9 cellular contexts compared by ENCODE assay signal in the genomic region with DNA sequence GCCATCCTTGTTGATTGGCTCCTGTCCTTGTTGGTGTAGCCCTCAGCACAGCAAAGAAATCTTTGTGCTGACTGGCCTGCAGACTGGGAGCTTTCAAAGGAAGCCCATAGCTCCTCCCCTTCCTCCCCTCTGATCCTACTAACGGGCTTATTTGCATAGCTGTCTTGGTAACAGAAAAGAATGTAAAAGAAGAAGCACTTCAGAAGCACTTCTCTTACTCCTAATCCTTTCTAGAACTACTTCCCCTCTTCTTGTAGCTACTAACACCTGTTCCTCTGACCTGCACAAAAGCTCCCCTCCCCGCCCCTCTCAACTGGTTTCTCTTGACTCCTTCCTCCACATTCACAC. TPM values are rescaled to one million over a fixed set of nuclear protein-coding genes. Genes with fewer than 3 reads are reported as not detected.
DNase-seq lines count a peak whose midpoint lies in the region; ATAC-seq, FAIRE-seq and TF ChIP-seq lines count a peak whose summit lies in the region.
"Had no signal": no experiment of that assay in that cellular context is flagged by ENCODE, and none has a peak within 500 bp of the region (broad histone marks: within the 10 kb centered on the region; RNA-seq: fewer than 3 reads in every experiment).

No MANE protein-coding gene starts in this region.

- TF ChIP-seq CTCF in activated CD8-positive, alpha-beta T cell treated with anti-CD3 and anti-CD28 coated beads for 36 hours (IDR thresholded peaks at IDR 0.05), result no peak
- no peak for TF ChIP-seq CTCF in HepG2 (CRISPR knock-in tag; IDR thresholded peaks at IDR 0.05)
- no peak for TF ChIP-seq CTCF in uterus (IDR thresholded peaks at IDR 0.05)

- TF ChIP-seq POLR2A in HepG2 (IDR thresholded peaks at IDR 0.05; ENCODE audit: insufficient read depth in 1 of 2, low read depth in 2 of 2, low read length in 2 of 2) (no peak), uterus (IDR thresholded peaks at IDR 0.05) (no peak)

- H3K27me3 ChIP-seq in HepG2 (ENCODE audit: control insufficient read depth in 1 of 2, insufficient read depth in 2 of 2, low read length in 2 of 2) (no peaks in the 10 kb centered on the region; a peak in 1 of 5 replicates), uterus (no peaks in the 10 kb centered on the region)

- no TSS peak for BruUV-seq in HepG2 (replicated peaks; lab: Mats Ljungman, UMichigan)

- in situ Hi-C loops in HepG2 (cut with HindIII; ENCODE audit: extremely low pct_ligation_motif_present, low pct_unique_long_range_greater_than_20kb), result no loop called here

- H3K4me3 Mint-ChIP-seq in activated CD8-positive, alpha-beta T cell treated with anti-CD3 and anti-CD28 coated beads for 36 hours, result peak overlapping the region; percentile 56

- TF ChIP-seq RAD21 in HepG2 (CRISPR knock-in tag; IDR thresholded peaks at IDR 0.05), result no peak

- TF ChIP-seq EP300 in HepG2 (IDR thresholded peaks at IDR 0.05; ENCODE audit: low read depth in 2 of 2, low read length in 2 of 2), result no peak
- no peak for TF ChIP-seq EP300 in HepG2 (CRISPR knock-in tag; IDR thresholded peaks at IDR 0.05; ENCODE audit: borderline replicate concordance)

- no peaks in the 10 kb centered on the region for H3K27me3 Mint-ChIP-seq in activated CD8-positive, alpha-beta T cell treated with anti-CD3 and anti-CD28 coated beads for 36 hours

- H3K4me3 ChIP-seq in HepG2 (replicated peaks in 1 of 3; ENCODE audit: insufficient read depth in 1 of 3, low read depth in 2 of 3, low read length in 3 of 3), result 0 out of 6 replicates have a peak overlapping the region, but pooled peaks of 1 of the 3 experiments have one; percentile 16
- no peak overlapping the region for H3K4me3 ChIP-seq in uterus

- peak; percentile 38 for DNase-seq in activated CD8-positive, alpha-beta T cell treated with anti-CD3 and anti-CD28 coated beads for 36 hours
- no peak for DNase-seq in HepG2 (ENCODE audit: low spot score)
- no peak for DNase-seq in uterus
- DNase-seq in DMS 273 (lab: John Stamatoyannopoulos, UW; ENCODE audit: unreplicated experiment), result no peak
- no peak for DNase-seq in SK-N-DZ (ENCODE audit: low spot score)

- H3K27ac Mint-ChIP-seq in activated CD8-positive, alpha-beta T cell treated with anti-CD3 and anti-CD28 coated beads for 36 hours, result peak overlapping the region; percentile 84

- H3K4me2 ChIP-seq in HepG2 (ENCODE audit: low read depth, low read length), result peak overlapping the region; percentile 65

- no peaks in the 10 kb centered on the region for H3K36me3 Mint-ChIP-seq in activated CD8-positive, alpha-beta T cell treated with anti-CD3 and anti-CD28 coated beads for 36 hours (ENCODE audit: low read depth)

- no peaks in the 10 kb centered on the region for H4K20me1 ChIP-seq in HepG2 (ENCODE audit: insufficient read depth, low read length)

- H3K9me3 ChIP-seq in HepG2 (ENCODE audit: low read length) (no peaks in the 10 kb centered on the region), uterus (no peaks in the 10 kb centered on the region)

- FAIRE-seq in HepG2 (lab: Jason Lieb, UNC), result no peak

- peaks cover 18% of the 10 kb centered on the region for H3K4me1 Mint-ChIP-seq in activated CD8-positive, alpha-beta T cell treated with anti-CD3 and anti-CD28 coated beads for 36 hours (ENCODE audit: low read depth)

- no peak overlapping the region for H3K27ac ChIP-seq in HepG2 (ENCODE audit: extremely low read length, insufficient read depth, low read length)
- H3K27ac ChIP-seq in uterus, result no peak overlapping the region
- H3K27ac ChIP-seq: VCaP had no signal

- WGBS in HepG2 (ENCODE audit: low lambda C conversion rate), result 30% methylated on average over 2 of the region's 2 CpGs

- H3K79me2 ChIP-seq in HepG2 (ENCODE audit: insufficient read depth, low read length), result no peaks in the 10 kb centered on the region

- peak overlapping the region; percentile 49 for H2AFZ ChIP-seq in HepG2 (ENCODE audit: low read length)

- CTCF ChIA-PET in activated CD8-positive, alpha-beta T cell treated with anti-CD3 and anti-CD28 coated beads for 36 hours (lab: Charles Lee), result interaction anchor here (0.9 kb wide), 1 partner anchor 18 kb away, joined by 3 read pairs; no protein-coding TSS in a partner anchor
- CTCF ChIA-PET in HepG2 (lab: Yijun Ruan, JAX; ENCODE audit: low intra/inter-chr PET ratio, low total read pairs), result no interaction called here

- H3K36me3 ChIP-seq in HepG2 (replicated peaks in 1 of 2; ENCODE audit: control insufficient read depth in 1 of 2, insufficient read depth in 2 of 2, low read length in 2 of 2) (no peaks in the 10 kb centered on the region), uterus (no peaks in the 10 kb centered on the region)

- ATAC-seq in GM18498 (IDR thresholded peaks at IDR 0.05; ENCODE audit: unreplicated experiment), result peak; percentile 99
- ATAC-seq in GM21381 (IDR thresholded peaks at IDR 0.05; ENCODE audit: unreplicated experiment), result peak; percentile 99
- ATAC-seq in HG03575 (IDR thresholded peaks at IDR 0.05; ENCODE audit: extremely low read depth, insufficient number of reproducible peaks, low FRiP score, unreplicated experiment), result peak; percentile 86
- peak; percentile 93 for ATAC-seq in activated CD8-positive, alpha-beta T cell treated with anti-CD3 and anti-CD28 coated beads for 36 hours
- ATAC-seq in HepG2, result no peak; the same call in 2 of the 3 replicates

- peak overlapping the region; percentile 49; the same call in 1 of the 2 replicates for H3K9ac ChIP-seq in HepG2 (ENCODE audit: insufficient read depth, low read depth, low read length)

- intact Hi-C loops in activated CD8-positive, alpha-beta T cell treated with anti-CD3 and anti-CD28 coated beads for 36 hours (cut with micrococcal nuclease), result no loop called here
- intact Hi-C loops in HepG2 (cut with micrococcal nuclease; ENCODE audit: unreplicated experiment) (no loop called here), uterus (cut with DNase I; ENCODE audit: low total_unique reads) (no loop called here)

- H3K9me3 Mint-ChIP-seq in activated CD8-positive, alpha-beta T cell treated with anti-CD3 and anti-CD28 coated beads for 36 hours, result no peaks in the 10 kb centered on the region

- POLR2A ChIA-PET in activated CD8-positive, alpha-beta T cell treated with anti-CD3 and anti-CD28 coated beads for 36 hours (lab: Charles Lee), result no interaction called here
- POLR2A ChIA-PET in HepG2 (lab: Yijun Ruan, JAX), result interaction anchor here (0.6 kb wide), 1 partner anchor 12 kb away, joined by 3 read pairs; no protein-coding TSS in a partner anchor

- H3K4me1 ChIP-seq in HepG2 (ENCODE audit: insufficient read depth, low read length) (peaks cover 49% of the 10 kb centered on the region), uterus (no peaks in the 10 kb centered on the region)

TF ChIP-seq in HepG2, 621 proteins besides CTCF, POLR2A, EP300 and RAD21:
- TF ChIP-seq BRCA1 (CRISPR knock-in tag; IDR thresholded peaks at IDR 0.05) (no peak), ZNF510 (CRISPR knock-in tag; IDR thresholded peaks at IDR 0.05; ENCODE audit: low read depth) (no peak), TRIM22 (IDR thresholded peaks at IDR 0.05) (no peak), SSRP1 (CRISPR knock-in tag; IDR thresholded peaks at IDR 0.05) (no peak), ZNF629 (CRISPR knock-in tag; conservative IDR thresholded peaks at IDR 0.05) (no peak), SALL1 (CRISPR knock-in tag; IDR thresholded peaks at IDR 0.05) (no peak), ZSCAN31 (CRISPR knock-in tag; IDR thresholded peaks at IDR 0.05; ENCODE audit: low read depth) (no peak)

RNA-seq across cellular contexts. Expression of gene RIC8B, which starts 14.3 kb away (rescaled TPM):
- total RNA-seq in activated CD8-positive, alpha-beta T cell treated with anti-CD3 and anti-CD28 coated beads for 36 hours, result 10 to 100 TPM; 10.4 to 11.0 TPM
- total RNA-seq in HepG2 (2016; rRNA removed; fragmentation: Illumina TruSeq; extraction: Trizol), result 7.5 and 9.9 TPM in 2 replicates
- total RNA-seq in HepG2 (2016; cell fraction: cytosol; rRNA removed; fragmentation: Illumina TruSeq; extraction: Trizol; ENCODE audit: low read depth), result 3.7 and 5.0 TPM in 2 replicates
- total RNA-seq in HepG2 (2016; cell fraction: insoluble cytoplasmic fraction; rRNA removed; fragmentation: Illumina TruSeq; extraction: Trizol), result 7.7 and 8.8 TPM in 2 replicates
- total RNA-seq in HepG2 (2016; cell fraction: membrane; rRNA removed; fragmentation: Illumina TruSeq; extraction: Trizol), result 5.1 and 5.2 TPM in 2 replicates
- total RNA-seq in HepG2 (2016; cell fraction: nucleus; rRNA removed; fragmentation: Illumina TruSeq; extraction: Trizol), result 17.1 and 17.8 TPM in 2 replicates
- 4.9 and 5.1 TPM in 2 replicates for polyA plus RNA-seq in HepG2 (2011; rRNA removed)
- 1.9 and 3.1 TPM in 2 replicates for polyA plus RNA-seq in HepG2 (2011; cell fraction: cytosol; rRNA removed)
- polyA plus RNA-seq in HepG2 (2011; cell fraction: nucleus; rRNA removed), result 6.8 and 8.2 TPM in 2 replicates
- polyA plus RNA-seq in HepG2 (2012), result 4.2 and 5.6 TPM in 2 replicates
- 0.61 and 0.63 TPM in 2 replicates for polyA plus RNA-seq in HepG2 (2016; cell fraction: cytosol; fragmentation: Illumina TruSeq; extraction: Trizol; ENCODE audit: low read depth)
- polyA plus RNA-seq in HepG2 (2016; cell fraction: insoluble cytoplasmic fraction; fragmentation: Illumina TruSeq; extraction: Trizol; ENCODE audit: low read depth), result 5.5 and 5.8 TPM in 2 replicates
- polyA plus RNA-seq in HepG2 (2016; cell fraction: membrane; fragmentation: Illumina TruSeq; extraction: Trizol; ENCODE audit: low read depth), result 1.6 and 2.2 TPM in 2 replicates
- 14.4 and 15.4 TPM in 2 replicates for polyA plus RNA-seq in HepG2 (2016; cell fraction: nucleus; fragmentation: Illumina TruSeq; extraction: Trizol; ENCODE audit: insufficient read depth, low read depth)
- polyA minus RNA-seq in HepG2 (2011; rRNA and poly(A)+ RNA removed; ENCODE audit: low replicate concordance), result 8.8 and 19.5 TPM in 2 replicates
- 4.7 and 5.4 TPM in 2 replicates for polyA minus RNA-seq in HepG2 (2011; cell fraction: cytosol; rRNA and poly(A)+ RNA removed)
- 25.2 and 36.4 TPM in 2 replicates for polyA minus RNA-seq in HepG2 (2011; cell fraction: nucleus; rRNA and poly(A)+ RNA removed)
- 10 to 100 TPM; 23.1 to 49.7 (median 34.0) TPM for total RNA-seq in uterus
- 10.5 and 17.1 TPM in 2 replicates for polyA plus RNA-seq in SK-N-DZ (2014; cell fraction: cytosol; rRNA removed)
- 21.4 and 21.7 TPM in 2 replicates for polyA plus RNA-seq in SK-N-DZ (2014; cell fraction: nucleus; rRNA removed)
